In the genomic region with DNA sequence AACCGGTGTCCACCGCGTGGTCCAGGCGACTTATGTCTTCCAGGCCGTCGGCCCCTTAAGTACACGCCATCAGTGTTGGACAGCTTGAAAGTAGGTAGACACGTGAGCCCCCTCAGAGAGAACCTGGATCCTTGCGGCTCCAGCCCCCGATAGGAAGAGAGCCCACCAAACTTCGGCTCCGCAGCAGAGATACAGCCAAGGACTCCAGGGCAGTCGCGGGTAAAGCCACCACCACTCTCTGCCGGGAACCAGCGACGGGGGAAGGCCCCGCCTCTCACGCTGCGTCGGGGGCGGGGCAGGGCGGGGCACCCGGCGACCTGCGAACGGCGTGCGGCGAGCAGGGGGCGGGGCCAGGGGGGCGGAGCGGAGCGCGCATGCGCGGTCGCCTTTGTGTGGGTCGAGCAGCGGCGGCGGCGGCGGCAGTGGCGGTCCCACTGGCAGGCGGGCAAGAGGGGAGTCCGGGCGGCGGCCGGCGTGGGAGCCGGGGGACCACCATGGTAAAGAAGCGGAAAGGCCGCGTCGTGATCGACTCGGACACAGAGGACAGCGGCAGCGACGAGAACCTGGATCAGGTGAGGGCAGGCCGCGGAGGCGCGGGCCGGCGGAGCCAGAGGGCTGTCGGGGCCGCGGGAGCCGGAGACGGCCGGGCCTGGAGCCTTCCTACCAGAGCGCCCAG, we compare ENCODE assay signal across 8 cellular contexts. TPM values are rescaled to one million over a fixed set of nuclear protein-coding genes. Genes with fewer than 3 reads are reported as not detected.
DNase-seq lines count a peak whose midpoint lies in the region; ATAC-seq and TF ChIP-seq lines count a peak whose summit lies in the region.

A gene (plus strand): TSS at position 354 of the 676 bp plus-strand sequence. CDS start 21 bp downstream, at position 375.

- CTCF ChIA-PET in activated CD4-positive, alpha-beta T cell treated with anti-CD3 and anti-CD28 coated beads, Interleukin-2, amount 10 ng/mL, durations not matched to agents 7 days and 5 days (lab: Charles Lee): interaction anchor here (0.8 kb wide), 1 partner anchor 12 kb away, joined by 3 read pairs; no protein-coding TSS in a partner anchor

- DNase-seq in Ammon's horn (ENCODE audit: low spot score): peak; percentile 95
- peak; percentile 89 for DNase-seq in GM19238 (ENCODE audit: insufficient read length, low spot score)
- DNase-seq in NCI-H69 (lab: John Stamatoyannopoulos, UW): peak; percentile 96
- DNase-seq in activated CD4-positive, alpha-beta T cell treated with anti-CD3 and anti-CD28 coated beads, Interleukin-2, amount 10 ng/mL, durations not matched to agents 7 days and 5 days: peak; percentile 95
- peak; percentile 95 for DNase-seq in coronary artery (ENCODE audit: low spot score)
- peak; percentile 97 for DNase-seq in left kidney (ENCODE audit: low read depth, low spot score)
- peak; percentile 94 for DNase-seq in stimulated activated CD4-positive, alpha-beta T cell treated with anti-CD3 and anti-CD28 coated beads, Interleukin-1b, Interleukin-23, amount 100 ng/mL, for 48 hours

- peak; percentile 87 for ATAC-seq in HG03439 (IDR thresholded peaks at IDR 0.05; ENCODE audit: unreplicated experiment)

- peaks cover 41% of the 10 kb centered on the region for H3K4me1 Mint-ChIP-seq in activated CD4-positive, alpha-beta T cell treated with anti-CD3 and anti-CD28 coated beads, Interleukin-2, amount 10 ng/mL, durations not matched to agents 7 days and 5 days

- H3K27ac Mint-ChIP-seq in activated CD4-positive, alpha-beta T cell treated with anti-CD3 and anti-CD28 coated beads, Interleukin-2, amount 10 ng/mL, durations not matched to agents 7 days and 5 days: peak within 1 kb of the TSS; percentile 95

- peaks cover 6% of the 10 kb centered on the region for H3K36me3 Mint-ChIP-seq in activated CD4-positive, alpha-beta T cell treated with anti-CD3 and anti-CD28 coated beads, Interleukin-2, amount 10 ng/mL, durations not matched to agents 7 days and 5 days (ENCODE audit: low read depth)

- H3K4me3 ChIP-seq in coronary artery: peak within 1 kb of the TSS; percentile 82

- POLR2A ChIA-PET in activated CD4-positive, alpha-beta T cell treated with anti-CD3 and anti-CD28 coated beads, Interleukin-2, amount 10 ng/mL, durations not matched to agents 7 days and 5 days (lab: Charles Lee): no interaction called here

- H3K27ac ChIP-seq in coronary artery: peak within 1 kb of the TSS; percentile 74 to 89

- no peak for TF ChIP-seq CTCF in coronary artery (IDR thresholded peaks at IDR 0.05)

- peak within 1 kb of the TSS; percentile 94 for H3K4me3 Mint-ChIP-seq in activated CD4-positive, alpha-beta T cell treated with anti-CD3 and anti-CD28 coated beads, Interleukin-2, amount 10 ng/mL, durations not matched to agents 7 days and 5 days

- no peaks in the 10 kb centered on the region for H3K27me3 Mint-ChIP-seq in activated CD4-positive, alpha-beta T cell treated with anti-CD3 and anti-CD28 coated beads, Interleukin-2, amount 10 ng/mL, durations not matched to agents 7 days and 5 days

- no peaks in the 10 kb centered on the region for H3K9me3 Mint-ChIP-seq in activated CD4-positive, alpha-beta T cell treated with anti-CD3 and anti-CD28 coated beads, Interleukin-2, amount 10 ng/mL, durations not matched to agents 7 days and 5 days

RNA-seq across cellular contexts. Expression of the gene that starts here (rescaled TPM):
- 10 to 100 TPM; 40.4 to 45.7 TPM for total RNA-seq in activated CD4-positive, alpha-beta T cell treated with anti-CD3 and anti-CD28 coated beads, Interleukin-2, amount 10 ng/mL, durations not matched to agents 7 days and 5 days

Comparison
In these comparisons a context has a peak if more than half of its experiments do, and no peak if none do; other contexts are left out.
1. Peak in every context shown above with its lines: DNase-seq, ATAC-seq, H3K4me3 ChIP-seq and H3K27ac ChIP-seq.